1 cellular context compared by ENCODE assay signal in genomic region chr19:38056646-38057045, GRCh38.
TF ChIP-seq lines count a peak whose summit lies in the region.

No MANE protein-coding gene starts in this region.

TF ChIP-seq in IMR-90, 13 proteins besides CTCF, POLR2A, EP300 and RAD21:
- TF ChIP-seq BHLHE40 (IDR thresholded peaks at IDR 0.05; ENCODE audit: low read depth, low read length) (no peak), CEBPB (IDR thresholded peaks at IDR 0.05; ENCODE audit: low read depth, low read length) (no peak), SMC3 (IDR thresholded peaks at IDR 0.05; ENCODE audit: low read depth, low read length) (no peak), ELK1 (IDR thresholded peaks at IDR 0.05; ENCODE audit: borderline replicate concordance, low read depth, low read length) (no peak), MXI1 (IDR thresholded peaks at IDR 0.05; ENCODE audit: borderline replicate concordance, low read depth, low read length) (no peak), FOS (IDR thresholded peaks at IDR 0.05; ENCODE audit: low read depth, low read length) (no peak), USF2 (IDR thresholded peaks at IDR 0.05; ENCODE audit: low read depth, low read length) (no peak), MAZ (IDR thresholded peaks at IDR 0.05; ENCODE audit: borderline replicate concordance, low read depth, low read length) (no peak), MAFK (IDR thresholded peaks at IDR 0.05; ENCODE audit: low read depth, low read length) (no peak), NFE2L2 (IDR thresholded peaks at IDR 0.05; ENCODE audit: low read depth, low read length) (no peak), RFX5 (IDR thresholded peaks at IDR 0.05; ENCODE audit: low read depth, low read length) (no peak), CHD1 (IDR thresholded peaks at IDR 0.05; ENCODE audit: low read depth, low read length) (no peak), RCOR1 (IDR thresholded peaks at IDR 0.05; ENCODE audit: insufficient replicate concordance, low read length) (no peak)
